In genomic region chr22:22245935-22246525, GRCh38 we compare ENCODE assay signal across 24 cellular contexts. TPM values are rescaled to one million over a fixed set of nuclear protein-coding genes. Genes with fewer than 3 reads are reported as not detected.
DNase-seq lines count a peak whose midpoint lies in the region; ATAC-seq and TF ChIP-seq lines count a peak whose summit lies in the region.
"Had no signal": no experiment of that assay in that cellular context is flagged by ENCODE, and none has a peak within 500 bp of the region (broad histone marks: within the 10 kb centered on the region; RNA-seq: fewer than 3 reads in every experiment).

No MANE protein-coding gene starts in this region.

- H3K4me3 Mint-ChIP-seq in effector memory CD8-positive, alpha-beta T cell = no peak overlapping the region
- H3K4me3 Mint-ChIP-seq: CD4-positive, alpha-beta T cell; HFFc6 had no signal

- TF ChIP-seq CTCF in SU-DHL-6 (IDR thresholded peaks at IDR 0.05; ENCODE audit: insufficient read depth, low read length, poor library complexity, severe bottlenecking) = no peak
- no peak for TF ChIP-seq CTCF in right atrium auricular region (IDR thresholded peaks at IDR 0.05)

- H2AFZ ChIP-seq in SU-DHL-6 (ENCODE audit: low read depth, low read length, severe bottlenecking) = no peak overlapping the region

- peaks cover 21 to 37% of the 10 kb centered on the region in 2 donors for H3K27me3 Mint-ChIP-seq in effector memory CD8-positive, alpha-beta T cell

- peaks cover 10 to 17% of the 10 kb centered on the region in 2 donors for H3K4me1 Mint-ChIP-seq in effector memory CD8-positive, alpha-beta T cell (ENCODE audit: low read depth in 2 of 2)

- no peaks in the 10 kb centered on the region for H4K20me1 ChIP-seq in SU-DHL-6 (ENCODE audit: low read depth, low read length)

- no peak overlapping the region for H3K27ac Mint-ChIP-seq in effector memory CD8-positive, alpha-beta T cell
- H3K27ac Mint-ChIP-seq: CD4-positive, alpha-beta T cell; HFFc6 had no signal

- ATAC-seq in effector memory CD8-positive, alpha-beta T cell (replicated peaks) = no peak
- ATAC-seq: Panc1 had no signal

- H3K9me3 ChIP-seq in SU-DHL-6 (ENCODE audit: insufficient read depth, low read length) = no peaks in the 10 kb centered on the region
- H3K9me3 ChIP-seq in right atrium auricular region = no peaks in the 10 kb centered on the region
- H3K9me3 ChIP-seq: Caco-2, SJSA1 had no signal

- no peaks in the 10 kb centered on the region for H3K4me1 ChIP-seq in right atrium auricular region
- H3K4me1 ChIP-seq: Caco-2, SJSA1 had no signal

- DNase-seq in DMS53 (lab: John Stamatoyannopoulos, UW) (peak; percentile 10), DMS53 treated with DMSO at 0.1 percent for 48 hours (lab: John Stamatoyannopoulos, UW; ENCODE audit: unreplicated experiment) (no peak), LHCN-M2 (ENCODE audit: low read depth) (peak; percentile 26), right atrium auricular region (ENCODE audit: low spot score) (no peak), KG1 (lab: John Stamatoyannopoulos, UW) (no peak)
- DNase-seq in effector memory CD8-positive, alpha-beta T cell = no peak
- no peak for DNase-seq in stimulated activated naive CD4-positive, alpha-beta T cell (lab: John Stamatoyannopoulos, UW)
- DNase-seq: Caco-2; CD4-positive, alpha-beta T cell; DMS153; H7; HFFc6; Karpas-422; NCI-H1417 treated with DMSO at 0.1 percent for 48 hours; NCI-H187 treated with DMSO at 0.1 percent for 48 hours; NCI-H2227 treated with DMSO at 0.1 percent for 48 hours; NCI-H510A treated with DMSO at 0.1 percent for 48 hours; NCI-H774; SW 1271 had no signal

- no peaks in the 10 kb centered on the region for H3K9me2 ChIP-seq in SU-DHL-6 (replicated peaks; ENCODE audit: insufficient read depth, low read length)

- H3K27me3 ChIP-seq in SU-DHL-6 (ENCODE audit: low read length) = no peaks in the 10 kb centered on the region
- H3K27me3 ChIP-seq in right atrium auricular region = no peaks in the 10 kb centered on the region

- no peaks in the 10 kb centered on the region for H3K36me3 Mint-ChIP-seq in effector memory CD8-positive, alpha-beta T cell (ENCODE audit: insufficient read depth)

- H3K4me3 ChIP-seq in SU-DHL-6 (ENCODE audit: insufficient read depth, low read length, poor library complexity, severe bottlenecking) (no peak overlapping the region), right atrium auricular region (no peak overlapping the region)
- H3K4me3 ChIP-seq: SJSA1 had no signal

- no peaks in the 10 kb centered on the region for H3K79me2 ChIP-seq in SU-DHL-6 (ENCODE audit: insufficient read depth, low read length)

- peaks cover 5% of the 10 kb centered on the region; the same call in 1 of the 2 replicates for H3F3A ChIP-seq in SU-DHL-6 (ENCODE audit: insufficient read depth)

- peak overlapping the region; percentile 25 for H3K4me2 ChIP-seq in SU-DHL-6 (ENCODE audit: low read depth, low read length, poor library complexity, severe bottlenecking)

- H3K36me3 ChIP-seq in SU-DHL-6 (ENCODE audit: low read length) (no peaks in the 10 kb centered on the region), right atrium auricular region (no peaks in the 10 kb centered on the region)
- H3K36me3 ChIP-seq: SJSA1 had no signal

- no peaks in the 10 kb centered on the region for H3K9me3 Mint-ChIP-seq in effector memory CD8-positive, alpha-beta T cell
- H3K9me3 Mint-ChIP-seq: CD4-positive, alpha-beta T cell; HFFc6 had no signal

- H3K9ac ChIP-seq in SU-DHL-6 (ENCODE audit: low read length) = no peak overlapping the region

- H3K27ac ChIP-seq in SU-DHL-6 (ENCODE audit: low read depth, low read length) (peak overlapping the region; percentile 59), right atrium auricular region (no peak overlapping the region)
- H3K27ac ChIP-seq: 22Rv1, SJSA1 had no signal

RNA-seq across cellular contexts. Expression of gene VPREB1, which starts 1.4 kb away (rescaled TPM):
- total RNA-seq in LHCN-M2 (2014; rRNA removed) (not detected in 2 replicates), right atrium auricular region (not detected)
- polyA plus RNA-seq in LHCN-M2 (2012) = not detected
- total RNA-seq: Caco-2; CD4-positive, alpha-beta T cell; H7; HFFc6; SJSA1; T-helper 2 cell treated with Interferon-gamma antibody and Interleukin-4, amounts not matched to agents 100 ng/mL and 5 ng/mL, for 36 hours had no signal

Comparison
In these comparisons a context has a peak if more than half of its experiments do, and no peak if none do; other contexts are left out.
1. DNase-seq: peak in DMS53 (single experiment) and LHCN-M2 (single experiment); none in DMS53 treated with DMSO at 0.1 percent for 48 hours (single experiment), effector memory CD8-positive, alpha-beta T cell (0 of 3), stimulated activated naive CD4-positive, alpha-beta T cell (0 of 6), right atrium auricular region (single experiment) and KG1 (single experiment).